In genomic region chr13:40665061-40665753, GRCh38 we compare ENCODE assay signal across 1 cellular context.
TF ChIP-seq lines count a peak whose summit lies in the region.

No MANE protein-coding gene starts in this region.

TF ChIP-seq in HepG2, 621 proteins besides CTCF, POLR2A, EP300 and RAD21 (continued from another document and continues in another):
- TF ChIP-seq ETS1 (CRISPR knock-in tag; IDR thresholded peaks at IDR 0.05) (0 out of 2 replicates have a peak, but pooled peaks have one; percentile 21), ZMYM3 (CRISPR knock-in tag; IDR thresholded peaks at IDR 0.05) (0 out of 2 replicates have a peak, but pooled peaks have one; percentile 30), SOX13 (IDR thresholded peaks at IDR 0.05) (no peak), SOX13 (CRISPR knock-in tag; conservative IDR thresholded peaks at IDR 0.05 in 1 of 2, IDR thresholded peaks at IDR 0.05 in 1 of 2) (0 out of 4 replicates have a peak, but pooled peaks of 1 of the 2 experiments have one; percentile 5), TRIM22 (IDR thresholded peaks at IDR 0.05) (no peak), TCF7L2 (IDR thresholded peaks at IDR 0.05; ENCODE audit: low read depth, low read length) (no peak), HNF4A (CRISPR knock-in tag; IDR thresholded peaks at IDR 0.05) (0 out of 2 replicates have a peak, but pooled peaks have one; percentile 7), KAT2B (IDR thresholded peaks at IDR 0.05; ENCODE audit: borderline replicate concordance, low read depth, low read length) (no peak), ZNF136 (CRISPR knock-in tag; IDR thresholded peaks at IDR 0.05; ENCODE audit: low read depth) (no peak), MLX (CRISPR knock-in tag; IDR thresholded peaks at IDR 0.05) (no peak), KDM2A (CRISPR knock-in tag; IDR thresholded peaks at IDR 0.05; ENCODE audit: borderline replicate concordance, low read depth) (0 out of 2 replicates have a peak, but pooled peaks have one; percentile 53), NR2F1 (CRISPR knock-in tag; IDR thresholded peaks at IDR 0.05) (no peak), UBTF (CRISPR knock-in tag; IDR thresholded peaks at IDR 0.05) (peak; percentile 79), ZNF670 (CRISPR knock-in tag; IDR thresholded peaks at IDR 0.05; ENCODE audit: borderline replicate concordance) (no peak), MXD1 (CRISPR knock-in tag; IDR thresholded peaks at IDR 0.05) (0 out of 2 replicates have a peak, but pooled peaks have one; percentile 10), TFDP2 (CRISPR knock-in tag; IDR thresholded peaks at IDR 0.05) (peak; percentile 32; the same call in 1 of the 2 replicates), ZNF761 (CRISPR knock-in tag; conservative IDR thresholded peaks at IDR 0.05) (no peak), ATRX (CRISPR knock-in tag; IDR thresholded peaks at IDR 0.05; ENCODE audit: borderline replicate concordance) (no peak), ZNF75D (CRISPR knock-in tag; IDR thresholded peaks at IDR 0.05; ENCODE audit: borderline replicate concordance) (no peak), PITX1 (CRISPR knock-in tag; IDR thresholded peaks at IDR 0.05) (0 out of 2 replicates have a peak, but pooled peaks have one; percentile 17), ZNF841 (CRISPR knock-in tag; IDR thresholded peaks at IDR 0.05; ENCODE audit: borderline replicate concordance) (no peak), ZNF512B (CRISPR knock-in tag; IDR thresholded peaks at IDR 0.05; ENCODE audit: borderline replicate concordance) (peak; percentile 71; the same call in 1 of the 2 replicates), THAP9 (CRISPR knock-in tag; IDR thresholded peaks at IDR 0.05; ENCODE audit: borderline replicate concordance) (no peak), PRDM10 (CRISPR knock-in tag; IDR thresholded peaks at IDR 0.05; ENCODE audit: low read depth) (no peak), AKAP8 (CRISPR knock-in tag; IDR thresholded peaks at IDR 0.05) (no peak), SRSF4 (IDR thresholded peaks at IDR 0.05; ENCODE audit: low read depth, low read length, poor library complexity, severe bottlenecking) (no peak), NFIB (CRISPR knock-in tag; IDR thresholded peaks at IDR 0.05; ENCODE audit: borderline replicate concordance) (no peak), ZNF788 (CRISPR knock-in tag; IDR thresholded peaks at IDR 0.05; ENCODE audit: borderline replicate concordance) (peak; percentile 32; the same call in 1 of the 2 replicates), HNRNPL (IDR thresholded peaks at IDR 0.05; ENCODE audit: low read depth, low read length) (0 out of 2 replicates have a peak, but pooled peaks have one; percentile 63), ZSCAN20 (CRISPR knock-in tag; IDR thresholded peaks at IDR 0.05; ENCODE audit: borderline replicate concordance) (no peak; the same call in 1 of the 2 replicates), ZNF530 (CRISPR knock-in tag; IDR thresholded peaks at IDR 0.05; ENCODE audit: low read depth) (no peak), YEATS4 (CRISPR knock-in tag; IDR thresholded peaks at IDR 0.05; ENCODE audit: borderline replicate concordance) (peak; percentile 5; the same call in 1 of the 2 replicates), ZNF574 (CRISPR knock-in tag; IDR thresholded peaks at IDR 0.05) (0 out of 2 replicates have a peak, but pooled peaks have one; percentile 2), SP2 (CRISPR knock-in tag; IDR thresholded peaks at IDR 0.05) (peak; percentile 22; the same call in 1 of the 2 replicates), ZNF883 (CRISPR knock-in tag; IDR thresholded peaks at IDR 0.05; ENCODE audit: not compliant biosample characterization) (peak; percentile 9), JUNB (CRISPR knock-in tag; IDR thresholded peaks at IDR 0.05; ENCODE audit: borderline replicate concordance) (no peak)
